8 cellular contexts compared by ENCODE assay signal in genomic region chr15:34436956-34437442, GRCh38. TPM values are rescaled to one million over a fixed set of nuclear protein-coding genes. Genes with fewer than 3 reads are reported as not detected.
A peak's percentile ranks its signal among the peaks of the same experiment; 100 is the strongest.
DNase-seq lines count a peak whose midpoint lies in the region; ATAC-seq lines count a peak whose summit lies in the region.

No MANE protein-coding gene starts in this region.

- H3K36me3 ChIP-seq in ectodermal cell (ENCODE audit: control insufficient read depth, insufficient read depth, low read length): no peaks in the 10 kb centered on the region

- WGBS in ectodermal cell, 2 experiments: 0 to 1% methylated on average over 62 to 65 of the region's 70 CpGs

- peaks cover 30% of the 10 kb centered on the region for H3K27me3 ChIP-seq in ectodermal cell (ENCODE audit: control insufficient read depth, insufficient read depth, low read length, poor library complexity, severe bottlenecking)
- H3K27me3 ChIP-seq in mononuclear cell (ENCODE audit: insufficient read depth, low read length): peaks cover 26% of the 10 kb centered on the region

- H3K4me1 ChIP-seq in ectodermal cell (ENCODE audit: control insufficient read depth, insufficient read depth, low read length): no peaks in the 10 kb centered on the region
- H3K4me1 ChIP-seq in mononuclear cell (ENCODE audit: insufficient read depth, low read length): peaks cover 11% of the 10 kb centered on the region

- peaks cover 24% of the 10 kb centered on the region for H3K4me1 Mint-ChIP-seq in activated CD4-positive, alpha-beta T cell treated with anti-CD3 and anti-CD28 coated beads, Interleukin-2, amount 10 ng/mL, durations not matched to agents 24 days and 14 days
- peaks cover 40% of the 10 kb centered on the region for H3K4me1 Mint-ChIP-seq in stimulated activated memory B cell treated with anti-CD40 and anti-IgM and Interleukin-4, amounts not matched to agents 10 μg/mL and 1 μg/mL and 100 μg/mL, for 72 hours

- in situ Hi-C loops in ACHN (cut with HindIII; ENCODE audit: low pct_ligation_motif_present, low pct_unique_long_range_greater_than_20kb, low sequenced_read_pairs): no loop called here

- DNase-seq in ACHN: peak; percentile 29
- DNase-seq in activated CD4-positive, alpha-beta T cell treated with anti-CD3 and anti-CD28 coated beads, Interleukin-2, amount 10 ng/mL, durations not matched to agents 24 days and 14 days: peak; percentile 87

- ATAC-seq in GM18867 (IDR thresholded peaks at IDR 0.05; ENCODE audit: unreplicated experiment) (peak; percentile 60), HG03521 (IDR thresholded peaks at IDR 0.05; ENCODE audit: unreplicated experiment) (peak; percentile 61), HG03342 (IDR thresholded peaks at IDR 0.05; ENCODE audit: unreplicated experiment) (no peak)
- ATAC-seq in stimulated activated memory B cell treated with anti-CD40 and anti-IgM and Interleukin-4, amounts not matched to agents 10 μg/mL and 1 μg/mL and 100 μg/mL, for 72 hours: peak; percentile 79

- intact Hi-C loops in activated CD4-positive, alpha-beta T cell treated with anti-CD3 and anti-CD28 coated beads, Interleukin-2, amount 10 ng/mL, durations not matched to agents 24 days and 14 days (cut with micrococcal nuclease): loop anchor here (1.0 to 10.0 kb wide), 5 partner anchors 70 to 332 kb away; partner anchors contain the start of genes EMC7, GOLGA8B, LPCAT4 and PGBD4

- no peak overlapping the region for H3K27ac ChIP-seq in ectodermal cell (ENCODE audit: insufficient read depth, low read depth, low read length, poor library complexity, severe bottlenecking)

- no peaks in the 10 kb centered on the region for H3K9me3 ChIP-seq in ectodermal cell (ENCODE audit: control insufficient read depth, low read length)
- no peaks in the 10 kb centered on the region for H3K9me3 ChIP-seq in mononuclear cell (ENCODE audit: low read depth, low read length)

- peak overlapping the region; percentile 82 for H3K27ac Mint-ChIP-seq in activated CD4-positive, alpha-beta T cell treated with anti-CD3 and anti-CD28 coated beads, Interleukin-2, amount 10 ng/mL, durations not matched to agents 24 days and 14 days
- H3K27ac Mint-ChIP-seq in stimulated activated memory B cell treated with anti-CD40 and anti-IgM and Interleukin-4, amounts not matched to agents 10 μg/mL and 1 μg/mL and 100 μg/mL, for 72 hours: peak overlapping the region; percentile 96

- H3K9me3 Mint-ChIP-seq in activated CD4-positive, alpha-beta T cell treated with anti-CD3 and anti-CD28 coated beads, Interleukin-2, amount 10 ng/mL, durations not matched to agents 24 days and 14 days: no peaks in the 10 kb centered on the region
- H3K9me3 Mint-ChIP-seq in stimulated activated memory B cell treated with anti-CD40 and anti-IgM and Interleukin-4, amounts not matched to agents 10 μg/mL and 1 μg/mL and 100 μg/mL, for 72 hours: no peaks in the 10 kb centered on the region

- H3K27me3 Mint-ChIP-seq in activated CD4-positive, alpha-beta T cell treated with anti-CD3 and anti-CD28 coated beads, Interleukin-2, amount 10 ng/mL, durations not matched to agents 24 days and 14 days: peaks cover 11% of the 10 kb centered on the region
- no peaks in the 10 kb centered on the region for H3K27me3 Mint-ChIP-seq in stimulated activated memory B cell treated with anti-CD40 and anti-IgM and Interleukin-4, amounts not matched to agents 10 μg/mL and 1 μg/mL and 100 μg/mL, for 72 hours

- peaks cover 33% of the 10 kb centered on the region for H3K36me3 Mint-ChIP-seq in activated CD4-positive, alpha-beta T cell treated with anti-CD3 and anti-CD28 coated beads, Interleukin-2, amount 10 ng/mL, durations not matched to agents 24 days and 14 days (ENCODE audit: low read depth)
- H3K36me3 Mint-ChIP-seq in stimulated activated memory B cell treated with anti-CD40 and anti-IgM and Interleukin-4, amounts not matched to agents 10 μg/mL and 1 μg/mL and 100 μg/mL, for 72 hours: peaks cover 22% of the 10 kb centered on the region

- peak overlapping the region; percentile 92 for H3K4me3 Mint-ChIP-seq in activated CD4-positive, alpha-beta T cell treated with anti-CD3 and anti-CD28 coated beads, Interleukin-2, amount 10 ng/mL, durations not matched to agents 24 days and 14 days
- peak overlapping the region; percentile 82 for H3K4me3 Mint-ChIP-seq in stimulated activated memory B cell treated with anti-CD40 and anti-IgM and Interleukin-4, amounts not matched to agents 10 μg/mL and 1 μg/mL and 100 μg/mL, for 72 hours

- peak overlapping the region; percentile 37 for H3K4me3 ChIP-seq in ectodermal cell (ENCODE audit: insufficient read depth, low read depth, low read length)
- peak overlapping the region; percentile 44 for H3K4me3 ChIP-seq in mononuclear cell (ENCODE audit: low read length)

RNA-seq across cellular contexts. Expression of gene GOLGA8A, which starts 0.6 kb away (rescaled TPM):
- 244 and 246 TPM in 2 replicates for total RNA-seq in activated CD4-positive, alpha-beta T cell treated with anti-CD3 and anti-CD28 coated beads, Interleukin-2, amount 10 ng/mL, durations not matched to agents 24 days and 14 days
- polyA plus RNA-seq in ectodermal cell (2013, experiment 1 of 4): 43.0 TPM
- polyA plus RNA-seq in ectodermal cell (2013, experiment 2 of 4): 47.4 TPM
- polyA plus RNA-seq in ectodermal cell (2013, experiment 3 of 4): 41.5 TPM
- 44.1 TPM for polyA plus RNA-seq in ectodermal cell (2013, experiment 4 of 4)
- total RNA-seq in mononuclear cell: 59.4 TPM
